11 cellular contexts compared by ENCODE assay signal in genomic region chr2:241270531-241270930, GRCh38. TPM values are rescaled to one million over a fixed set of nuclear protein-coding genes. Genes with fewer than 3 reads are reported as not detected.
A peak's percentile ranks its signal among the peaks of the same experiment; 100 is the strongest.
DNase-seq lines count a peak whose midpoint lies in the region; ATAC-seq and TF ChIP-seq lines count a peak whose summit lies in the region.
"Had no signal": no experiment of that assay in that cellular context is flagged by ENCODE, and none has a peak within 500 bp of the region (broad histone marks: within the 10 kb centered on the region; RNA-seq: fewer than 3 reads in every experiment).

No MANE protein-coding gene starts in this region.

- H2AFZ ChIP-seq in ACC112 (ENCODE audit: low read length, unreplicated experiment) (no peak overlapping the region), GM23338 (no peak overlapping the region)
- H2AFZ ChIP-seq: parathyroid adenoma had no signal

- peaks cover 31% of the 10 kb centered on the region for H3K4me1 ChIP-seq in ACC112 (ENCODE audit: control insufficient read depth, insufficient read depth, low read length, unreplicated experiment)
- peaks cover 16% of the 10 kb centered on the region for H3K4me1 ChIP-seq in GM23338 (ENCODE audit: insufficient read depth)
- peaks cover 34% of the 10 kb centered on the region for H3K4me1 ChIP-seq in mucosa of stomach (ENCODE audit: control insufficient read depth, insufficient read depth, low read length)
- peaks cover 4 to 12% of the 10 kb centered on the region in 2 donors for H3K4me1 ChIP-seq in uterus

- H3K9me2 ChIP-seq in GM23338 (ENCODE audit: insufficient read depth) = no peaks in the 10 kb centered on the region

- intact Hi-C loops in MCF 10A (cut with micrococcal nuclease) = no loop called here
- intact Hi-C loops in uterus (cut with DNase I; ENCODE audit: low total_unique reads) = loop anchor here (5.0 kb wide), 1 partner anchor 87 kb away; the partner anchor contains the start of gene FARP2

- H3K27ac Mint-ChIP-seq in GM23338 (no peak overlapping the region), MCF 10A (ENCODE audit: low read depth, unreplicated experiment) (peak overlapping the region; percentile 88)

- H4K20me1 ChIP-seq in GM23338 (replicated peaks; ENCODE audit: insufficient read depth) = peaks cover 58% of the 10 kb centered on the region

- H3K4me3 Mint-ChIP-seq in GM23338 (peak overlapping the region; percentile 82), MCF 10A (ENCODE audit: unreplicated experiment) (peak overlapping the region; percentile 92)

- H3K27ac ChIP-seq in ACC112 (ENCODE audit: low read depth, low read length) (no peak overlapping the region), GM23338 (ENCODE audit: low read depth) (no peak overlapping the region), uterus (peak overlapping the region in 1 of 2 donors; percentile 95)

- H3K4me3 ChIP-seq in ACC112 (ENCODE audit: low read depth, low read length) (peak overlapping the region; percentile 93), GM23338 (no peak overlapping the region), mucosa of stomach (ENCODE audit: low read length) (no peak overlapping the region), uterus (no peak overlapping the region)

- POLR2A ChIA-PET in MCF 10A (lab: Yijun Ruan, JAX) = interaction anchor here (1.2 to 5.5 kb wide), 4 partner anchors 18 to 62 kb away, joined by 3 to 38 read pairs (median 5); partner anchors contain the start of genes HDLBP and SEPTIN2

- H3K27me3 ChIP-seq in ACC112 (ENCODE audit: insufficient read depth, low read length) (no peaks in the 10 kb centered on the region), GM23338 (ENCODE audit: insufficient read depth) (no peaks in the 10 kb centered on the region), mucosa of stomach (ENCODE audit: control insufficient read depth, insufficient read depth, low read length) (no peaks in the 10 kb centered on the region), uterus (no peaks in the 10 kb centered on the region)

- H3K9me3 ChIP-seq in mucosa of stomach (ENCODE audit: control insufficient read depth, low read length) = no peaks in the 10 kb centered on the region
- no peaks in the 10 kb centered on the region for H3K9me3 ChIP-seq in uterus

- no peak for DNase-seq in GM23338 (ENCODE audit: low spot score)
- DNase-seq in MCF 10A (ENCODE audit: unreplicated experiment) = no peak
- DNase-seq in hypothalamus (lab: John Stamatoyannopoulos, UW) = no peak
- no peak for DNase-seq in uterus
- no peak for DNase-seq in NK-92 treated with Interleukin-12 subunit alpha and Interleukin-12 subunit beta, amount 100 ng/mL, for 24 hours (lab: John Stamatoyannopoulos, UW)
- DNase-seq: NCI-H1436 treated with DMSO at 0.1 percent for 48 hours, SIG-M5 had no signal

- H3K36me3 ChIP-seq in ACC112 (ENCODE audit: insufficient read depth, low read length) = peaks cover 23% of the 10 kb centered on the region
- H3K36me3 ChIP-seq in GM23338 (ENCODE audit: insufficient read depth) = peaks cover 7% of the 10 kb centered on the region; the same call in 1 of the 2 replicates
- H3K36me3 ChIP-seq in mucosa of stomach (ENCODE audit: control insufficient read depth, insufficient read depth, low read length) = peaks cover 10% of the 10 kb centered on the region
- H3K36me3 ChIP-seq in uterus = no peaks in the 10 kb centered on the region

- H3F3A ChIP-seq in GM23338 (replicated peaks; ENCODE audit: low read depth) = 0 out of 2 replicates have a peak, but pooled peaks cover 5% of the 10 kb centered on the region

- CTCF ChIA-PET in MCF 10A (lab: Yijun Ruan, JAX) = no interaction called here

- H3K9me3 Mint-ChIP-seq in GM23338 = no peaks in the 10 kb centered on the region
- peaks cover 7% of the 10 kb centered on the region for H3K9me3 Mint-ChIP-seq in MCF 10A (ENCODE audit: unreplicated experiment)

- no TSS peak for BruUV-seq in MCF 10A (replicated peaks; lab: Mats Ljungman, UMichigan)

- H3K79me2 ChIP-seq in ACC112 (ENCODE audit: control insufficient read depth, insufficient read depth, low read length, unreplicated experiment) = peaks cover 94% of the 10 kb centered on the region
- peaks cover 90% of the 10 kb centered on the region for H3K79me2 ChIP-seq in GM23338 (replicated peaks; ENCODE audit: insufficient read depth)

- peaks cover 50% of the 10 kb centered on the region for H3K4me1 Mint-ChIP-seq in GM23338
- peaks cover 51% of the 10 kb centered on the region for H3K4me1 Mint-ChIP-seq in MCF 10A (ENCODE audit: insufficient read depth, unreplicated experiment)

- H3K4me2 ChIP-seq in GM23338 = 0 out of 2 replicates have a peak overlapping the region, but pooled peaks have one; percentile 90

- peaks cover 14% of the 10 kb centered on the region for H3K27me3 Mint-ChIP-seq in GM23338 (ENCODE audit: insufficient read depth, low read depth, poor library complexity)
- H3K27me3 Mint-ChIP-seq in MCF 10A (ENCODE audit: insufficient read depth, unreplicated experiment) = no peaks in the 10 kb centered on the region

- ATAC-seq in GM23338 (no peak), GM18861 (IDR thresholded peaks at IDR 0.05; ENCODE audit: unreplicated experiment) (no peak)

- H3K36me3 Mint-ChIP-seq in GM23338 (ENCODE audit: low read depth) (peaks cover 26% of the 10 kb centered on the region), MCF 10A (ENCODE audit: insufficient read depth, unreplicated experiment) (peaks cover 63% of the 10 kb centered on the region)

- TF ChIP-seq CTCF in GM23338 (conservative IDR thresholded peaks at IDR 0.05; ENCODE audit: low read depth in 2 of 2) (no peak), MCF 10A (IDR thresholded peaks at IDR 0.05; ENCODE audit: unreplicated experiment) (no peak), uterus (IDR thresholded peaks at IDR 0.05) (no peak)

- TF ChIP-seq POLR2A in uterus (IDR thresholded peaks at IDR 0.05) = no peak

- H3K9ac ChIP-seq in mucosa of stomach (ENCODE audit: low read length) = peak overlapping the region; percentile 78
- H3K9ac ChIP-seq: parathyroid adenoma had no signal

TF ChIP-seq in GM23338, 12 proteins besides CTCF, POLR2A, EP300 and RAD21 (continues in another document):
- no peak for TF ChIP-seq ETS1 (IDR thresholded peaks at IDR 0.05)
- no peak for TF ChIP-seq REST (IDR thresholded peaks at IDR 0.05; ENCODE audit: unreplicated experiment)
- TF ChIP-seq EZH2phosphoT487 (IDR thresholded peaks at IDR 0.05; ENCODE audit: unreplicated experiment) = no peak

RNA-seq across cellular contexts. Expression of gene HDLBP, which starts 44.9 kb away (rescaled TPM):
- 306 and 312 TPM in 2 replicates for total RNA-seq in GM23338 (2014; rRNA removed; shearing (Covaris generic))
- polyA plus RNA-seq in GM23338 (2016; fragmentation: Nextera tagmentation; extraction: Ambion mirVana) = 218 and 230 TPM in 2 replicates
- total RNA-seq in MCF 10A (2022) = 670 and 743 TPM in 2 replicates
- 1,000 to 10,000 TPM in 1 of 4 donors, 100 to 1,000 TPM in 3; 226 to 1,465 (median 466) TPM for total RNA-seq in uterus

RNA-seq across cellular contexts. Expression of gene SEPTIN2, which starts 45.2 kb away (rescaled TPM):
- 370 and 393 TPM in 2 replicates for total RNA-seq in GM23338 (2014; rRNA removed; shearing (Covaris generic))
- 204 and 227 TPM in 2 replicates for polyA plus RNA-seq in GM23338 (2016; fragmentation: Nextera tagmentation; extraction: Ambion mirVana)
- total RNA-seq in MCF 10A (2022) (254 and 271 TPM in 2 replicates), uterus (100 to 1,000 TPM; 135 to 631 (median 268) TPM)
